ENCODE assay signal across 1 cellular context in genomic region chr14:104348741-104349140, GRCh38.
TF ChIP-seq lines count a peak whose summit lies in the region.

No MANE protein-coding gene starts in this region.

TF ChIP-seq in HepG2, 621 proteins besides CTCF, POLR2A, EP300 and RAD21 (continued from another document):
- TF ChIP-seq ZNF18 (CRISPR knock-in tag; IDR thresholded peaks at IDR 0.05; ENCODE audit: insufficient replicate concordance): no peak
- TF ChIP-seq ZC3H4 (CRISPR knock-in tag; IDR thresholded peaks at IDR 0.05; ENCODE audit: borderline replicate concordance): no peak
- TF ChIP-seq KLF9 (CRISPR knock-in tag; IDR thresholded peaks at IDR 0.05; ENCODE audit: low read depth): no peak
- TF ChIP-seq ZSCAN25 (CRISPR knock-in tag; IDR thresholded peaks at IDR 0.05): no peak
- TF ChIP-seq ZNF839 (CRISPR knock-in tag; IDR thresholded peaks at IDR 0.05; ENCODE audit: borderline replicate concordance): no peak
- no peak for TF ChIP-seq ZNF704 (CRISPR knock-in tag; IDR thresholded peaks at IDR 0.05; ENCODE audit: borderline replicate concordance)
- no peak for TF ChIP-seq HNRNPLL (IDR thresholded peaks at IDR 0.05; ENCODE audit: low read depth, low read length, poor library complexity, severe bottlenecking)
- no peak for TF ChIP-seq HIVEP1 (CRISPR knock-in tag; IDR thresholded peaks at IDR 0.05)
- TF ChIP-seq DNMT1 (CRISPR knock-in tag; IDR thresholded peaks at IDR 0.05): no peak
- TF ChIP-seq BRCA1 (CRISPR knock-in tag; IDR thresholded peaks at IDR 0.05): no peak
- TF ChIP-seq CHCHD3 (CRISPR knock-in tag; IDR thresholded peaks at IDR 0.05): no peak
TF ChIP-seq in HepG2: peak in this region for 0.
